17 cellular contexts compared by ENCODE assay signal in the genomic region with DNA sequence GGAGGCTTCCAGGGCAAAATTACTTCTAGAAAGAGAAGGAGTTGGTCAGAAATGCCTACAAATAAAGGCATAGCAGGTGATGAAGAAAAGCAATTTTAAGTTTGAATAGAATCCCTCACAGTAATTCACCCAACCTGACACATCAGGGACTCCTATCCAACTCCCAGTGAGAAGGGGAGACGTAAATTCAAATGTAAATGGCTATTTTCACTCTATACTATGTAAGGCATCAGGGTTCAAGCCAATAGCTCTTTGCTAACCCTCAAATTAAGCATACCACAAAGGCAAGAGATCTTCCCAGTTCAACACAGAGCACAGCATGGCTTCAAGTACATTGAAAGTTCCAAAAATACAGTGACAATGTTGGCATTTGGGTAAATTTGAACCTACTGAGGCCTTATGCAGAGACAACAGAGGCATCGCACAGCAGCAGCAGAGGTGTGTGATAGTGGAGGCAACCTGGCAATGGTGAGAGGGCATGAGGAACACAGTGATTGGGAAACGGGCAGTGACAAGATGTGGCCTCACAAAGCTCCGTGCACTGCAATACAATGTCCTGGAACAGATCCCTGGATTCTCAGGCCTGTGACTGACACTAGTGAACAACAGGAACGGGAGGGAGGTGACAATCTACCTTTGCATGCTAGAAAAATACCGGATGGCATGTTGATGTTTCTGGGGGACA.
DNase-seq lines count a peak whose midpoint lies in the region; ATAC-seq and TF ChIP-seq lines count a peak whose summit lies in the region.
"Had no signal": no experiment of that assay in that cellular context is flagged by ENCODE, and none has a peak within 500 bp of the region (broad histone marks: within the 10 kb centered on the region; RNA-seq: fewer than 3 reads in every experiment).

No MANE protein-coding gene starts in this region.

- CTCF ChIA-PET in Panc1 (lab: Charles Lee) = no interaction called here

- ATAC-seq in GM23338 (peak; percentile 90), Panc1 (peak; percentile 42; the same call in 1 of the 2 replicates), GM21786 (IDR thresholded peaks at IDR 0.05; ENCODE audit: unreplicated experiment) (no peak)
- ATAC-seq: HCT116 had no signal

- H3K4me2 ChIP-seq in GM23338 = peak overlapping the region; percentile 2
- H3K4me2 ChIP-seq: BLaER1 had no signal

- H3K36me3 ChIP-seq in GM23338 (ENCODE audit: insufficient read depth) (no peaks in the 10 kb centered on the region), HUES64 (ENCODE audit: insufficient read depth, low read length) (no peaks in the 10 kb centered on the region), Panc1 (ENCODE audit: control insufficient read depth, insufficient read depth, low read length) (no peaks in the 10 kb centered on the region), iPS DF 6.9 (ENCODE audit: control insufficient read depth, insufficient read depth, low read length) (no peaks in the 10 kb centered on the region)
- H3K36me3 ChIP-seq: BLaER1 had no signal

- no peaks in the 10 kb centered on the region for H4K20me1 ChIP-seq in GM23338 (replicated peaks; ENCODE audit: insufficient read depth)
- H4K20me1 ChIP-seq: BLaER1 had no signal

- DNase-seq in GM23338 (ENCODE audit: low spot score) (no peak), Panc1 (ENCODE audit: low read depth, low spot score) (no peak), iPS DF 6.9 (ENCODE audit: low read depth, low spot score) (no peak), islet precursor cell (no peak), NCI-H226 (no peak), NCI-H1092 (lab: John Stamatoyannopoulos, UW) (no peak)
- DNase-seq: 8988T; CD4-positive, alpha-beta memory T cell; DMS153; DMS79; GDM1; HFFc6 had no signal

- H3K27ac Mint-ChIP-seq in GM23338 = peak overlapping the region; percentile 14; the same call in 1 of the 2 replicates
- H3K27ac Mint-ChIP-seq: CD14-positive monocyte; CD4-positive, alpha-beta memory T cell; HFFc6 had no signal

- no peak overlapping the region for H3K4me3 Mint-ChIP-seq in GM23338
- H3K4me3 Mint-ChIP-seq: CD14-positive monocyte; CD4-positive, alpha-beta memory T cell; HFFc6 had no signal

- H3K9ac ChIP-seq in HUES64 (ENCODE audit: low read depth, low read length) = no peak overlapping the region
- H3K9ac ChIP-seq: BLaER1 had no signal

- no peaks in the 10 kb centered on the region for H3K79me2 ChIP-seq in GM23338 (replicated peaks; ENCODE audit: insufficient read depth)

- BruUV-seq in Panc1 (replicated peaks; lab: Mats Ljungman, UMichigan) = no TSS peak

- H3K9me3 Mint-ChIP-seq in GM23338 = no peaks in the 10 kb centered on the region
- H3K9me3 Mint-ChIP-seq: HFFc6 had no signal

- POLR2A ChIA-PET in Panc1 (lab: Charles Lee) = no interaction called here

- WGBS in HUES64 = 84% methylated on average over 5 of the region's 6 CpGs
- no CpG with 5 or more reads among the region's 6 CpGs for WGBS in iPS DF 6.9 (ENCODE audit: insufficient coverage, insufficient read length)

- H2AFZ ChIP-seq in GM23338 = peak overlapping the region; percentile 94

- H3K9me2 ChIP-seq in GM23338 (ENCODE audit: insufficient read depth) = no peaks in the 10 kb centered on the region

- no peaks in the 10 kb centered on the region for H3K9me3 ChIP-seq in HUES64 (ENCODE audit: insufficient read depth, low read depth, low read length)
- no peaks in the 10 kb centered on the region for H3K9me3 ChIP-seq in Panc1 (ENCODE audit: control insufficient read depth, insufficient read depth, low read depth, low read length)
- no peaks in the 10 kb centered on the region for H3K9me3 ChIP-seq in iPS DF 6.9 (ENCODE audit: control insufficient read depth, insufficient read depth, low read length)
- H3K9me3 ChIP-seq: BLaER1 had no signal

- no peaks in the 10 kb centered on the region for H3K27me3 Mint-ChIP-seq in GM23338 (ENCODE audit: insufficient read depth, low read depth, poor library complexity)
- H3K27me3 Mint-ChIP-seq: CD4-positive, alpha-beta memory T cell had no signal

- intact Hi-C loops in Panc1 (cut with micrococcal nuclease; ENCODE audit: unreplicated experiment) = no loop called here

- H3K27me3 ChIP-seq in GM23338 (ENCODE audit: insufficient read depth) (no peaks in the 10 kb centered on the region), HUES64 (ENCODE audit: insufficient read depth, low read length) (no peaks in the 10 kb centered on the region), Panc1 (ENCODE audit: control insufficient read depth, insufficient read depth, low read length) (0 out of 2 replicates have a peak, but pooled peaks cover 2% of the 10 kb centered on the region), iPS DF 6.9 (ENCODE audit: control insufficient read depth, insufficient read depth, low read length) (no peaks in the 10 kb centered on the region)
- H3K27me3 ChIP-seq: BLaER1 had no signal

- no peak for TF ChIP-seq CTCF in GM23338 (conservative IDR thresholded peaks at IDR 0.05; ENCODE audit: low read depth in 2 of 2)
- TF ChIP-seq CTCF in Panc1 (IDR thresholded peaks at IDR 0.05) = no peak

- peaks cover 28% of the 10 kb centered on the region for H3K4me1 Mint-ChIP-seq in GM23338
- H3K4me1 Mint-ChIP-seq: CD14-positive monocyte; CD4-positive, alpha-beta memory T cell had no signal

- peaks cover 18% of the 10 kb centered on the region for H3K4me1 ChIP-seq in GM23338 (ENCODE audit: insufficient read depth)
- peaks cover 18% of the 10 kb centered on the region for H3K4me1 ChIP-seq in HUES64 (ENCODE audit: insufficient read depth, low read length)
- H3K4me1 ChIP-seq in Panc1 (ENCODE audit: control insufficient read depth, insufficient read depth, low read length) = no peaks in the 10 kb centered on the region
- H3K4me1 ChIP-seq in iPS DF 6.9 (ENCODE audit: control insufficient read depth, insufficient read depth, low read length) = peaks cover 6% of the 10 kb centered on the region; the same call in 1 of the 2 replicates
- H3K4me1 ChIP-seq: BLaER1 had no signal

- no peaks in the 10 kb centered on the region for H3F3A ChIP-seq in GM23338 (replicated peaks; ENCODE audit: low read depth)

- peak overlapping the region; percentile 58; the same call in 1 of the 2 replicates for H3K27ac ChIP-seq in GM23338 (ENCODE audit: low read depth)
- H3K27ac ChIP-seq in HUES64 (ENCODE audit: low read depth, low read length) = peak overlapping the region; percentile 16; the same call in 1 of the 2 replicates
- no peak overlapping the region for H3K27ac ChIP-seq in Panc1 (ENCODE audit: low read length)
- H3K27ac ChIP-seq in iPS DF 6.9 (ENCODE audit: low read length) = peak overlapping the region; percentile 72
- H3K27ac ChIP-seq: BLaER1 had no signal

- in situ Hi-C loops in Panc1 (cut with HindIII; ENCODE audit: low pct_unique_long_range_greater_than_20kb, low sequenced_read_pairs) = no loop called here

- peaks cover 2% of the 10 kb centered on the region; the same call in 1 of the 3 replicates for H3K36me3 Mint-ChIP-seq in GM23338 (ENCODE audit: low read depth)
- H3K36me3 Mint-ChIP-seq: CD14-positive monocyte; CD4-positive, alpha-beta memory T cell had no signal

- H3K4me3 ChIP-seq in GM23338 (no peak overlapping the region), HUES64 (ENCODE audit: low read length) (no peak overlapping the region), Panc1 (ENCODE audit: low read depth in 2 of 2, low read length in 2 of 2) (no peak overlapping the region), iPS DF 6.9 (ENCODE audit: low read length) (no peak overlapping the region)
- H3K4me3 ChIP-seq: BLaER1 had no signal

TF ChIP-seq in GM23338, 12 proteins besides CTCF, POLR2A, EP300 and RAD21 (continues in another document):
- TF ChIP-seq EZH2 (IDR thresholded peaks at IDR 0.05; ENCODE audit: low read depth, unreplicated experiment) = no peak
